In genomic region chr10:33146189-33146524, GRCh38 we compare ENCODE assay signal across 1 cellular context.
A peak's percentile ranks its signal among the peaks of the same experiment; 100 is the strongest.
TF ChIP-seq lines count a peak whose summit lies in the region.

No MANE protein-coding gene starts in this region.

TF ChIP-seq in HepG2, 621 proteins besides CTCF, POLR2A, EP300 and RAD21 (continued from another document and continues in another):
- no peak for TF ChIP-seq ELK4 (CRISPR knock-in tag; IDR thresholded peaks at IDR 0.05; ENCODE audit: borderline replicate concordance)
- TF ChIP-seq ASH2L (IDR thresholded peaks at IDR 0.05; ENCODE audit: insufficient read length, low read depth, low read length): no peak
- no peak for TF ChIP-seq FLYWCH1 (CRISPR knock-in tag; IDR thresholded peaks at IDR 0.05)
- TF ChIP-seq CREM (IDR thresholded peaks at IDR 0.05): no peak
- no peak for TF ChIP-seq CREM (CRISPR knock-in tag; IDR thresholded peaks at IDR 0.05)
- TF ChIP-seq MAF1 (CRISPR knock-in tag; IDR thresholded peaks at IDR 0.05; ENCODE audit: borderline replicate concordance): no peak
- no peak for TF ChIP-seq ATRX (CRISPR knock-in tag; IDR thresholded peaks at IDR 0.05; ENCODE audit: borderline replicate concordance)
- no peak for TF ChIP-seq HDAC1 (CRISPR knock-in tag; IDR thresholded peaks at IDR 0.05)
- no peak for TF ChIP-seq ZNF331 (CRISPR knock-in tag; IDR thresholded peaks at IDR 0.05)
- no peak for TF ChIP-seq NFYB (CRISPR knock-in tag; IDR thresholded peaks at IDR 0.05)
- no peak for TF ChIP-seq HNRNPK (IDR thresholded peaks at IDR 0.05; ENCODE audit: low read depth, low read length, poor library complexity, severe bottlenecking)
- TF ChIP-seq IKZF4 (CRISPR knock-in tag; IDR thresholded peaks at IDR 0.05; ENCODE audit: borderline replicate concordance, low read depth, not compliant biosample characterization): no peak
- TF ChIP-seq ZNF672 (CRISPR knock-in tag; IDR thresholded peaks at IDR 0.05): no peak
- TF ChIP-seq TFDP2 (CRISPR knock-in tag; IDR thresholded peaks at IDR 0.05): no peak
- no peak for TF ChIP-seq CEBPB (IDR thresholded peaks at IDR 0.05; ENCODE audit: borderline replicate concordance, low read depth, low read length)
- TF ChIP-seq ZBTB34 (CRISPR knock-in tag; IDR thresholded peaks at IDR 0.05): 0 out of 2 replicates have a peak, but pooled peaks have one; percentile 21
- TF ChIP-seq ZNF773 (CRISPR knock-in tag; IDR thresholded peaks at IDR 0.05; ENCODE audit: borderline replicate concordance): no peak
- TF ChIP-seq MAX (IDR thresholded peaks at IDR 0.05): peak; percentile 47; the same call in 1 of the 2 replicates
- no peak for TF ChIP-seq ZNF644 (CRISPR knock-in tag; IDR thresholded peaks at IDR 0.05; ENCODE audit: low read depth)
- TF ChIP-seq MIER3 (CRISPR knock-in tag; IDR thresholded peaks at IDR 0.05; ENCODE audit: borderline replicate concordance): no peak
- no peak for TF ChIP-seq HIVEP1 (CRISPR knock-in tag; IDR thresholded peaks at IDR 0.05)
- no peak for TF ChIP-seq BORCS8-MEF2B (CRISPR knock-in tag; IDR thresholded peaks at IDR 0.05)
- no peak for TF ChIP-seq HNRNPH1 (optimal IDR thresholded peaks at IDR 0.05; ENCODE audit: low read depth, low read length)
- no peak for TF ChIP-seq DMAP1 (CRISPR knock-in tag; IDR thresholded peaks at IDR 0.05)
- 0 out of 2 replicates have a peak, but pooled peaks have one; percentile 34 for TF ChIP-seq ZHX1 (CRISPR knock-in tag; IDR thresholded peaks at IDR 0.05; ENCODE audit: low read depth)
- no peak for TF ChIP-seq E2F2 (CRISPR knock-in tag; IDR thresholded peaks at IDR 0.05; ENCODE audit: borderline replicate concordance)
- TF ChIP-seq E2F1 (CRISPR knock-in tag; IDR thresholded peaks at IDR 0.05): no peak
- TF ChIP-seq HOXA5 (CRISPR knock-in tag; IDR thresholded peaks at IDR 0.05): no peak
- no peak for TF ChIP-seq NFIC (IDR thresholded peaks at IDR 0.05; ENCODE audit: low read length)
- no peak for TF ChIP-seq MTF2 (CRISPR knock-in tag; IDR thresholded peaks at IDR 0.05; ENCODE audit: borderline replicate concordance)
- no peak for TF ChIP-seq FOXO1 (CRISPR knock-in tag; IDR thresholded peaks at IDR 0.05)
- no peak for TF ChIP-seq CC2D1A (CRISPR knock-in tag; IDR thresholded peaks at IDR 0.05)
- TF ChIP-seq KMT2A (CRISPR knock-in tag; IDR thresholded peaks at IDR 0.05): no peak
- no peak for TF ChIP-seq CENPBD1 (CRISPR knock-in tag; IDR thresholded peaks at IDR 0.05; ENCODE audit: borderline replicate concordance, low read depth)
- no peak for TF ChIP-seq POGZ (CRISPR knock-in tag; IDR thresholded peaks at IDR 0.05)
- no peak for TF ChIP-seq JUN (CRISPR knock-in tag; IDR thresholded peaks at IDR 0.05)
- no peak for TF ChIP-seq HMG20B (CRISPR knock-in tag; conservative IDR thresholded peaks at IDR 0.05)
- no peak for TF ChIP-seq SRSF9 (IDR thresholded peaks at IDR 0.05; ENCODE audit: borderline replicate concordance, insufficient read depth, low read depth, low read length, poor library complexity, severe bottlenecking)
- TF ChIP-seq ZNF468 (CRISPR knock-in tag; IDR thresholded peaks at IDR 0.05): no peak
- no peak for TF ChIP-seq HIC2 (CRISPR knock-in tag; IDR thresholded peaks at IDR 0.05; ENCODE audit: low read depth)
- TF ChIP-seq ZNF784 (CRISPR knock-in tag; IDR thresholded peaks at IDR 0.05; ENCODE audit: borderline replicate concordance): no peak
- no peak for TF ChIP-seq AKNA (CRISPR knock-in tag; IDR thresholded peaks at IDR 0.05; ENCODE audit: borderline replicate concordance)
- TF ChIP-seq ARNT2 (CRISPR knock-in tag; IDR thresholded peaks at IDR 0.05; ENCODE audit: low read depth): peak; percentile 39; the same call in 1 of the 2 replicates
- peak; percentile 5; the same call in 1 of the 2 replicates for TF ChIP-seq SALL1 (CRISPR knock-in tag; IDR thresholded peaks at IDR 0.05)
- TF ChIP-seq SP5 (CRISPR knock-in tag; IDR thresholded peaks at IDR 0.05; ENCODE audit: borderline replicate concordance, low read depth): no peak
- no peak; the same call in 1 of the 2 replicates for TF ChIP-seq IKZF5 (CRISPR knock-in tag; IDR thresholded peaks at IDR 0.05)
- no peak for TF ChIP-seq SRSF1 (optimal IDR thresholded peaks at IDR 0.05; ENCODE audit: low read depth, low read length)
